11 cellular contexts compared by ENCODE assay signal in the genomic region with DNA sequence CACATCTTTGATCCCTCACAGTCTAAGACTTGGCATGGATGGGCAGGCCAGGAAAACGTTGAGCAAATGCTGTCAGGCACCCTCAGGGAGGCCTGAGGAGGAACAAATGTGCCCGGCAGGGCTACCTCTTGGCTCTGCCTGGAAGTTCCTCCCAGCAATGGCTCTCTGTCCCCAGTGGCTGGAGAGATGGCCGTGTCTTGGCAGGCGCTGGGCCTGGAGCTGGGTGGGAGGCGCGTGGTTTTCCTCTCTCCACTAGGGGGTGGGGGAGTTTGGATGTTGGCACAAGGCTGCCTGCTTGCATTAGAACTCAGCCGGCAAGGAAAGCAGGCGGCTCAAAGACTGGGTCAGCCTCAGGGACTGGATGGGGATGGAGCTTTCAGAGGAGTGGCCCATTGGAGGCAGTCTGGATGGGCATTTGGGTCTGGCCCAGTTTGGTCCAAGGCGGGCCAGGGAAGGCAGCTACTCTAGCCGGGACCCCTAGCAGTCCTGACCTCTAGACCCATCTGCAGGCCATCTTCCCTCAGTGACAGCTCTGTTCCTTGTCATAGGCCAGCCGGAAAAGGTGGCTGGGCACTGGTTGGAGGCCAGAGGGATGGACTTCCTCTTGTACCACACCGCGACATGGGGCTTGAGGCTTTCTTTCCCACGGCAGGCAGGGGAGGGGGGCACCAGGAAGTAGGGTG.
DNase-seq lines count a peak whose midpoint lies in the region; ATAC-seq and TF ChIP-seq lines count a peak whose summit lies in the region.
"Had no signal": no experiment of that assay in that cellular context is flagged by ENCODE, and none has a peak within 500 bp of the region (broad histone marks: within the 10 kb centered on the region; RNA-seq: fewer than 3 reads in every experiment).

No MANE protein-coding gene starts in this region.

- 79% methylated on average over 9 to 10 of the region's 14 CpGs for WGBS in mesodermal cell (ENCODE audit: insufficient coverage in 2 of 2), 2 experiments

- peaks cover 12% of the 10 kb centered on the region for H3K4me1 ChIP-seq in mesodermal cell (ENCODE audit: control insufficient read depth, insufficient read depth, low read length, poor library complexity, severe bottlenecking)

- DNase-seq in C1 segment of cervical spinal cord (lab: John Stamatoyannopoulos, UW), result peak in 10 of 14 donors; percentile 7 to 65 (median 38)
- peak; percentile 44 for DNase-seq in HuH-7 (ENCODE audit: low spot score)
- peak; percentile 66 for DNase-seq in coronary artery (ENCODE audit: low spot score)
- no peak for DNase-seq in HuH-7.5 (ENCODE audit: low spot score)
- DNase-seq: NCI-H1092; OCI-M1; stimulated activated CD4-positive, alpha-beta T cell treated with anti-CD3 and anti-CD28 coated beads, Interleukin-15, amount 100 ng/mL, for 24 hours had no signal

- no peaks in the 10 kb centered on the region for H3K9me3 ChIP-seq in mesodermal cell (ENCODE audit: control insufficient read depth, low read length)

- no peak overlapping the region for H3K4me3 ChIP-seq in coronary artery
- no peak overlapping the region for H3K4me3 ChIP-seq in mesodermal cell (ENCODE audit: extremely low read depth, insufficient read depth, low read length, poor library complexity, severe bottlenecking)

- H3K27ac ChIP-seq in coronary artery, result peak overlapping the region in 1 of 2 donors; percentile 11
- H3K27ac ChIP-seq in mesodermal cell (ENCODE audit: low read depth, low read length, severe bottlenecking), result peak overlapping the region; percentile 92

- ATAC-seq in GM18909 (IDR thresholded peaks at IDR 0.05; ENCODE audit: poor library complexity, unreplicated experiment) (no peak), HG03159 (IDR thresholded peaks at IDR 0.05; ENCODE audit: unreplicated experiment) (no peak), GM21526 (IDR thresholded peaks at IDR 0.05; ENCODE audit: low FRiP score, unreplicated experiment) (no peak)

- no peaks in the 10 kb centered on the region for H3K36me3 ChIP-seq in mesodermal cell (ENCODE audit: control insufficient read depth, insufficient read depth, low read length)

- no peak for TF ChIP-seq CTCF in coronary artery (IDR thresholded peaks at IDR 0.05)
